In the genomic region with DNA sequence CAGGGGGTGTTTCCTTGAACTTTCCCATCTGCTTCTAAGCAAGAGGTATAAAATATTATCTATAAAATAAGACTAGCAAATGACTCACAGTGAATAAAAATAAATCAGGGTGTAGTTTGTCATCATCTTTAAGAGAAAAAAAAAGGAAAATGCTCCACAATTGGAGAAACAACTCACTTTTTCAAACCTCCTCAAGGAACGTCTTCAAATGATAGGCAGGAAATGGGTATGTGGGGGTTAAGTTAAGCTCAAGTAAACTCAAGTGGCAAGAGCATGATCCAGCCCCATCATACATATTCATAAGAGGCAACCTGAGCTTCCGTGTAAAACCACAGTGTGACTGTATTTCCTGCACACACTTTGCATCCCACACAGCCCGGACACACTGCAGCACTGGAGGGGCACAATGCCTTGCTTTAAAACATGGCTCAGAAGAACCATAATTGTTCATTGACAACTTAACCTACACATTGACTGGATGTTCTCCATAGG, we compare ENCODE assay signal across 7 cellular contexts. TPM values are rescaled to one million over a fixed set of nuclear protein-coding genes. Genes with fewer than 3 reads are reported as not detected.
DNase-seq lines count a peak whose midpoint lies in the region; ATAC-seq and TF ChIP-seq lines count a peak whose summit lies in the region.

No MANE protein-coding gene starts in this region.

- H3K4me2 ChIP-seq in OCI-LY7 (ENCODE audit: low read length), result peak overlapping the region; percentile 82

- no TSS peak for BruUV-seq in OCI-LY7 (replicated peaks; lab: Mats Ljungman, UMichigan)

- peak overlapping the region; percentile 90 for H3K4me3 Mint-ChIP-seq in activated T-helper 17 cell treated with anti-CD3 and anti-CD28 coated beads, Interleukin-2, amount 50 U/mL, for 72 hours

- H3K27ac Mint-ChIP-seq in activated T-helper 17 cell treated with anti-CD3 and anti-CD28 coated beads, Interleukin-2, amount 50 U/mL, for 72 hours, result peak overlapping the region; percentile 88

- peak; percentile 96 for DNase-seq in OCI-LY7 (ENCODE audit: low spot score)
- no peak for DNase-seq in heart left ventricle
- peak; percentile 49 for DNase-seq in stimulated activated CD4-positive, alpha-beta T cell treated with anti-CD3 and anti-CD28 coated beads, Interleukin-12 subunit alpha, Interleukin-12 subunit beta, amount 100 ng/mL, for 4 hours
- DNase-seq in SKM-1 (lab: John Stamatoyannopoulos, UW; ENCODE audit: unreplicated experiment), result no peak

- H3K4me1 Mint-ChIP-seq in activated T-helper 17 cell treated with anti-CD3 and anti-CD28 coated beads, Interleukin-2, amount 50 U/mL, for 72 hours, result peaks cover 54% of the 10 kb centered on the region

- H3K36me3 Mint-ChIP-seq in activated T-helper 17 cell treated with anti-CD3 and anti-CD28 coated beads, Interleukin-2, amount 50 U/mL, for 72 hours (ENCODE audit: low read depth), result peaks cover 30% of the 10 kb centered on the region

- TF ChIP-seq CTCF in OCI-LY7 (conservative IDR thresholded peaks at IDR 0.05; ENCODE audit: low read length) (no peak), heart left ventricle (IDR thresholded peaks at IDR 0.05) (no peak)

- POLR2A ChIA-PET in OCI-LY7 (lab: Charles Lee), result interaction anchor here (0.7 to 2.3 kb wide), 13 partner anchors 8 to 219 kb away, joined by 3 to 10 read pairs (median 5); a partner anchor contains a TSS

- H3K9me2 ChIP-seq in OCI-LY7 (ENCODE audit: insufficient read depth, low read length), result no peaks in the 10 kb centered on the region

- H3K79me2 ChIP-seq in OCI-LY7 (ENCODE audit: insufficient read depth, low read depth, low read length), result peaks cover 31% of the 10 kb centered on the region; the same call in 1 of the 2 replicates

- H3K27me3 Mint-ChIP-seq in activated T-helper 17 cell treated with anti-CD3 and anti-CD28 coated beads, Interleukin-2, amount 50 U/mL, for 72 hours, result no peaks in the 10 kb centered on the region

- H3K4me3 ChIP-seq in OCI-LY7 (ENCODE audit: low read depth, low read length, poor library complexity, severe bottlenecking), result peak overlapping the region; percentile 80
- peak overlapping the region in 9 of 12 donors; percentile 32 to 58 (median 40) for H3K4me3 ChIP-seq in heart left ventricle

- no peaks in the 10 kb centered on the region for H4K20me1 ChIP-seq in OCI-LY7 (ENCODE audit: insufficient read depth, low read length)

- 25 to 33% (median 30%) methylated on average over 3 of the region's 3 CpGs for WGBS in heart left ventricle, 4 donors

- ATAC-seq in GM18867 (IDR thresholded peaks at IDR 0.05; ENCODE audit: unreplicated experiment), result peak; percentile 97
- peak; percentile 91 for ATAC-seq in HG02884 (IDR thresholded peaks at IDR 0.05; ENCODE audit: unreplicated experiment)
- peak; percentile 86 for ATAC-seq in activated T-helper 17 cell treated with anti-CD3 and anti-CD28 coated beads, Interleukin-2, amount 50 U/mL, for 72 hours (replicated peaks)
- peak in 2 of 4 donors; percentile 12 for ATAC-seq in heart left ventricle

- intact Hi-C loops in OCI-LY7 (cut with micrococcal nuclease; ENCODE audit: unreplicated experiment), result loop anchor here (1.0 to 2.0 kb wide), 3 partner anchors 59 to 639 kb away; a partner anchor contains a TSS
- intact Hi-C loops in heart left ventricle (cut with DNase I), result loop anchor here in 7 of 10 donors (2.0 to 10.0 kb wide), 6 partner anchors 32 to 67 kb away; a partner anchor contains a TSS

- peak overlapping the region; percentile 91; the same call in 1 of the 2 replicates for H2AFZ ChIP-seq in OCI-LY7 (ENCODE audit: low read length)

- no peaks in the 10 kb centered on the region for H3K27me3 ChIP-seq in heart left ventricle

- peak overlapping the region; percentile 87 for H3K27ac ChIP-seq in OCI-LY7 (ENCODE audit: low read depth, low read length, poor library complexity, severe bottlenecking)
- peak overlapping the region in 8 of 12 donors; percentile 23 to 86 (median 57) for H3K27ac ChIP-seq in heart left ventricle

- no peaks in the 10 kb centered on the region for H3K9me3 ChIP-seq in OCI-LY7 (ENCODE audit: low read length)
- no peaks in the 10 kb centered on the region for H3K9me3 ChIP-seq in heart left ventricle

- H3K36me3 ChIP-seq in OCI-LY7 (ENCODE audit: insufficient read depth, low read length), result no peaks in the 10 kb centered on the region
- H3K36me3 ChIP-seq in heart left ventricle, result no peaks in the 10 kb centered on the region

- TF ChIP-seq POLR2A in heart left ventricle (IDR thresholded peaks at IDR 0.05), result no peak

- peaks cover 4% of the 10 kb centered on the region for H3K9me3 Mint-ChIP-seq in activated T-helper 17 cell treated with anti-CD3 and anti-CD28 coated beads, Interleukin-2, amount 50 U/mL, for 72 hours

- CTCF ChIA-PET in OCI-LY7 (lab: Charles Lee; ENCODE audit: unreplicated experiment), result interaction anchor here (0.6 to 1.2 kb wide), 4 partner anchors 8 to 725 kb away, joined by 3 to 5 read pairs (median 4); no protein-coding TSS in a partner anchor

- H3K4me1 ChIP-seq in OCI-LY7 (ENCODE audit: insufficient read depth, low read length, poor library complexity, severe bottlenecking), result peaks cover 45% of the 10 kb centered on the region
- peaks cover 0 to 47% (median 23%) of the 10 kb centered on the region in 12 donors for H3K4me1 ChIP-seq in heart left ventricle

RNA-seq across cellular contexts. Expression of a gene that starts 58.5 kb away (rescaled TPM):
- 7.4 and 9.6 TPM in 2 replicates for total RNA-seq in OCI-LY7 (2014; rRNA removed; shearing (Covaris generic))
- total RNA-seq in OCI-LY7 (2022) (12.0 and 15.4 TPM in 2 replicates), heart left ventricle (10 to 100 TPM in 1 of 9 donors, 1 to 10 TPM in 8; 5.1 to 14.4 (median 7.6) TPM)
- total RNA-seq in activated T-helper 17 cell treated with anti-CD3 and anti-CD28 coated beads, Interleukin-2, amount 50 U/mL, for 72 hours, result 10 to 100 TPM; 32.3 to 46.2 TPM
- polyA plus RNA-seq in heart left ventricle, result 1 to 10 TPM; 1.9 to 7.7 TPM

Comparison
In these comparisons a context has a peak if more than half of its experiments do, and no peak if none do; other contexts are left out.
1. DNase-seq: peak in OCI-LY7 (single experiment) and stimulated activated CD4-positive, alpha-beta T cell treated with anti-CD3 and anti-CD28 coated beads, Interleukin-12 subunit alpha, Interleukin-12 subunit beta, amount 100 ng/mL, for 4 hours (single experiment); none in heart left ventricle (0 of 5) and SKM-1 (single experiment).